ENCODE assay signal across 8 cellular contexts in genomic region chr22:39146256-39147101, GRCh38. TPM values are rescaled to one million over a fixed set of nuclear protein-coding genes. Genes with fewer than 3 reads are reported as not detected.
DNase-seq lines count a peak whose midpoint lies in the region; ATAC-seq and TF ChIP-seq lines count a peak whose summit lies in the region.

No MANE protein-coding gene starts in this region.

- no peak for ATAC-seq in activated naive CD8-positive, alpha-beta T cell treated with anti-CD3 and anti-CD28 coated beads, Interleukin-2, amount 10 ng/mL, durations not matched to agents 7 days and 5 days (ENCODE audit: low read depth)
- ATAC-seq in left lung, result no peak
- no peak for ATAC-seq in stimulated activated naive CD8-positive, alpha-beta T cell treated with anti-CD3 and anti-CD28 coated beads, Interleukin-15, amount 100 ng/mL, for 72 hours

- H3K9me3 ChIP-seq in HUES48 (ENCODE audit: control insufficient read depth, insufficient read depth, low read length) (no peaks in the 10 kb centered on the region), left lung (no peaks in the 10 kb centered on the region)

- no peak overlapping the region for H3K9ac ChIP-seq in HUES48 (ENCODE audit: low read depth, low read length)

- H3K27ac ChIP-seq in HUES48 (ENCODE audit: low read depth, low read length) (peak overlapping the region; percentile 79), left lung (peak overlapping the region; percentile 87 to 88)

- H3K4me3 ChIP-seq in HUES48 (ENCODE audit: low read depth, low read length), result peak overlapping the region; percentile 65
- H3K4me3 ChIP-seq in left lung, result peak overlapping the region; percentile 60 to 99

- DNase-seq in activated naive CD8-positive, alpha-beta T cell treated with anti-CD3 and anti-CD28 coated beads, Interleukin-2, amount 10 ng/mL, durations not matched to agents 7 days and 5 days, result no peak
- DNase-seq in left lung (peak in 1 of 2 donors; percentile 47), dedifferentiated amniotic fluid mesenchymal stem cell (ENCODE audit: extremely low spot score) (no peak), activated gamma-delta T cell treated with Interleukin-2 at 50 U/mL for 16 hours (no peak), DMS153 treated with DMSO at 0.1 percent for 48 hours (lab: John Stamatoyannopoulos, UW; ENCODE audit: unreplicated experiment) (no peak), activated gamma-delta T cell (lab: John Stamatoyannopoulos, UW) (no peak)
- DNase-seq in stimulated activated naive CD8-positive, alpha-beta T cell treated with anti-CD3 and anti-CD28 coated beads, Interleukin-15, amount 100 ng/mL, for 72 hours, result no peak

- intact Hi-C loops in left lung (cut with DNase I), result no loop called here

- H3K4me3 Mint-ChIP-seq in activated naive CD8-positive, alpha-beta T cell treated with anti-CD3 and anti-CD28 coated beads, Interleukin-2, amount 10 ng/mL, durations not matched to agents 7 days and 5 days, result peak overlapping the region; percentile 79
- H3K4me3 Mint-ChIP-seq in stimulated activated naive CD8-positive, alpha-beta T cell treated with anti-CD3 and anti-CD28 coated beads, Interleukin-15, amount 100 ng/mL, for 72 hours, result peak overlapping the region; percentile 84 to 85

- no peaks in the 10 kb centered on the region for H3K36me3 Mint-ChIP-seq in activated naive CD8-positive, alpha-beta T cell treated with anti-CD3 and anti-CD28 coated beads, Interleukin-2, amount 10 ng/mL, durations not matched to agents 7 days and 5 days

- H3K4me1 ChIP-seq in HUES48 (ENCODE audit: control insufficient read depth, insufficient read depth, low read length) (peaks cover 23% of the 10 kb centered on the region), left lung (peaks cover 11 to 48% of the 10 kb centered on the region in 2 donors)

- peaks cover 16% of the 10 kb centered on the region for H3K4me1 Mint-ChIP-seq in activated naive CD8-positive, alpha-beta T cell treated with anti-CD3 and anti-CD28 coated beads, Interleukin-2, amount 10 ng/mL, durations not matched to agents 7 days and 5 days
- peaks cover 64% of the 10 kb centered on the region for H3K4me1 Mint-ChIP-seq in stimulated activated naive CD8-positive, alpha-beta T cell treated with anti-CD3 and anti-CD28 coated beads, Interleukin-15, amount 100 ng/mL, for 72 hours

- no peaks in the 10 kb centered on the region for H3K36me3 ChIP-seq in HUES48 (ENCODE audit: control insufficient read depth, insufficient read depth, low read length)
- no peaks in the 10 kb centered on the region for H3K36me3 ChIP-seq in left lung

- no peaks in the 10 kb centered on the region for H3K9me3 Mint-ChIP-seq in activated naive CD8-positive, alpha-beta T cell treated with anti-CD3 and anti-CD28 coated beads, Interleukin-2, amount 10 ng/mL, durations not matched to agents 7 days and 5 days
- no peaks in the 10 kb centered on the region for H3K9me3 Mint-ChIP-seq in stimulated activated naive CD8-positive, alpha-beta T cell treated with anti-CD3 and anti-CD28 coated beads, Interleukin-15, amount 100 ng/mL, for 72 hours

- peak overlapping the region; percentile 83 for H3K27ac Mint-ChIP-seq in activated naive CD8-positive, alpha-beta T cell treated with anti-CD3 and anti-CD28 coated beads, Interleukin-2, amount 10 ng/mL, durations not matched to agents 7 days and 5 days
- H3K27ac Mint-ChIP-seq in stimulated activated naive CD8-positive, alpha-beta T cell treated with anti-CD3 and anti-CD28 coated beads, Interleukin-15, amount 100 ng/mL, for 72 hours, result peak overlapping the region in 1 of 2 donors; percentile 82

- no peaks in the 10 kb centered on the region for H3K27me3 Mint-ChIP-seq in activated naive CD8-positive, alpha-beta T cell treated with anti-CD3 and anti-CD28 coated beads, Interleukin-2, amount 10 ng/mL, durations not matched to agents 7 days and 5 days
- H3K27me3 Mint-ChIP-seq in stimulated activated naive CD8-positive, alpha-beta T cell treated with anti-CD3 and anti-CD28 coated beads, Interleukin-15, amount 100 ng/mL, for 72 hours, result no peaks in the 10 kb centered on the region

- H3K27me3 ChIP-seq in HUES48 (ENCODE audit: control insufficient read depth, insufficient read depth, low read length) (no peaks in the 10 kb centered on the region), left lung (no peaks in the 10 kb centered on the region)

- POLR2A ChIA-PET in activated naive CD8-positive, alpha-beta T cell treated with anti-CD3 and anti-CD28 coated beads, Interleukin-2, amount 10 ng/mL, durations not matched to agents 7 days and 5 days (lab: Charles Lee), result interaction anchor here (0.6 kb wide), 1 partner anchor 1109 kb away, joined by 3 read pairs; no protein-coding TSS in a partner anchor

- no peak for TF ChIP-seq CTCF in left lung (IDR thresholded peaks at IDR 0.05)

RNA-seq across cellular contexts. Expression of gene CBX7, which starts 6.0 kb away (rescaled TPM):
- total RNA-seq in activated naive CD8-positive, alpha-beta T cell treated with anti-CD3 and anti-CD28 coated beads, Interleukin-2, amount 10 ng/mL, durations not matched to agents 7 days and 5 days, result 10 to 100 TPM; 64.2 to 71.3 TPM
- 10 to 100 TPM; 17.1 to 17.7 TPM for total RNA-seq in left lung

RNA-seq across cellular contexts. Expression of gene APOBEC3H, which starts 49.4 kb away (rescaled TPM):
- 10 to 100 TPM; 75.5 to 84.9 TPM for total RNA-seq in activated naive CD8-positive, alpha-beta T cell treated with anti-CD3 and anti-CD28 coated beads, Interleukin-2, amount 10 ng/mL, durations not matched to agents 7 days and 5 days
- 1 to 10 TPM in 1 of 2 donors, under 1 TPM in 1; 0.94 to 1.3 TPM for total RNA-seq in left lung

Comparison
In these comparisons a context has a peak if more than half of its experiments do, and no peak if none do; other contexts are left out.
1. RNA of gene APOBEC3H, which starts 49.4 kb away (total RNA-seq): 75.5 to 84.9 TPM in activated naive CD8-positive, alpha-beta T cell treated with anti-CD3 and anti-CD28 coated beads, Interleukin-2, amount 10 ng/mL, durations not matched to agents 7 days and 5 days; 0.94 to 1.3 TPM in left lung; every median in the first group is over 10 times any median in the second.